13 cellular contexts compared by ENCODE assay signal in the genomic region with DNA sequence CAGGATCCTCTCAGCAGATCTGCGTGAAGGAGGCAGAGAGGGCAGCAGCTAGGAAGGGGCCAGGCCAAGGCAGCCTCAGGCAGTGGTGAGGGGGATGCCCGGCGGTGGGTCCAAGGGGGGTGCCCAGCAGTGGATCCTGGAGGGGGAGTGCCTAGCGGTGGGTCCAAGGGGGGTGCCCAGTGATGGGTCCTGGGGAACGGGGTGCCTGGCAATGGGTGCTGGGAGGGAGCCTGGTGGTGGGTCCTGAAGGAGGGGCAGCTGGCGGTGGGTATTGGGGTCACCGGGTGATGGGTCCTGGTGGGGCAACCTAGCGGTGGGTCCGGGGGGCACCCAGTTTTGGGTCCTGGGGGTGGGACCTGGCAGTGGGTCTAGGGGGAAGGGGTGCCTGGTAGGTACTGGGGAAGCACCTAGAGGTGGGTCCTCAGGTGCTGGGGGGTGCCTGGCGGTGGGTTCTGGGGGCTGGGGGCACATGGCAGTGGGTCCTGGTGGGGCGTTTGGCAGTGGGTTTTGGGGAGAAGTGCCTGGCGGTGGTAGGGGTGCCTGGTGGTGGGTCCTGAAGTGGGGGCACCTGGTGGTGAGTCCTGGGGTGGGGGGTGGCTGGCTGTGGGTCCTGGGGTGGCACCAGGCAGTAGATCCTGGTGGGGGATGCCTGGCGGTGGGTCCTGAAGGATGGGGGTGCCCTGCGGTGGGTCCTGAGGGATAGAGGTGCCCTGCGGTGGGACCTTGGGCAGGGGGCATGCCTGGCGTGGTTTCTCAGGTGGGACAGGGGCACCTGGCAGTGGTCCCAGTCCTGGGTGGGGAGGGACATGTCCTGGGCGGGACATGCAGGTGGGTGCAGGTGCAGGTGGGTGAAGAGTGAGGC. TPM values are rescaled to one million over a fixed set of nuclear protein-coding genes. Genes with fewer than 3 reads are reported as not detected.
"Had no signal": no experiment of that assay in that cellular context is flagged by ENCODE, and none has a peak within 500 bp of the region (broad histone marks: within the 10 kb centered on the region; RNA-seq: fewer than 3 reads in every experiment).

No MANE protein-coding gene starts in this region.

- H3K27me3 Mint-ChIP-seq: activated naive CD8-positive, alpha-beta T cell; activated T-helper 17 cell treated with anti-CD3 and anti-CD28 coated beads, Interleukin-2, amount 50 U/mL, for 72 hours had no signal

- H3K9me3 Mint-ChIP-seq: activated T-helper 17 cell treated with anti-CD3 and anti-CD28 coated beads, Interleukin-2, amount 50 U/mL, for 72 hours; WTC11 had no signal

- DNase-seq: activated CD4-positive, alpha-beta T cell treated with anti-CD3 and anti-CD28 coated beads for 48 hours; activated CD8-positive, alpha-beta memory T cell treated with anti-CD3 and anti-CD28 coated beads for 24 hours; amygdala; SK-N-SH; stimulated activated CD4-positive, alpha-beta T cell treated with anti-CD3 and anti-CD28 coated beads, Interleukin-4, amount 100 ng/mL, for 24 hours; T-helper 17 cell had no signal

- H3K4me2 ChIP-seq: SK-N-SH had no signal

- H3K9me2 ChIP-seq: SK-N-SH had no signal

- H3K27me3 ChIP-seq: right lobe of liver, tibial artery had no signal

- H3K4me3 Mint-ChIP-seq: activated T-helper 17 cell treated with anti-CD3 and anti-CD28 coated beads, Interleukin-2, amount 50 U/mL, for 72 hours; T-helper 17 cell; WTC11 had no signal

- H3K27ac Mint-ChIP-seq: activated naive CD8-positive, alpha-beta T cell; activated T-helper 17 cell treated with anti-CD3 and anti-CD28 coated beads, Interleukin-2, amount 50 U/mL, for 72 hours; T-helper 17 cell; WTC11 had no signal

- ATAC-seq: activated T-helper 17 cell treated with anti-CD3 and anti-CD28 coated beads, Interleukin-2, amount 50 U/mL, for 72 hours; right lobe of liver; T-helper 17 cell; WTC11 had no signal

- H3K36me3 Mint-ChIP-seq: activated naive CD8-positive, alpha-beta T cell; WTC11 had no signal

- H3K27ac ChIP-seq: dorsolateral prefrontal cortex, right lobe of liver, tibial artery had no signal

- H3K36me3 ChIP-seq: right lobe of liver had no signal

- H3K9me3 ChIP-seq: right lobe of liver, SK-N-SH, tibial artery had no signal

- H3K4me3 ChIP-seq: dorsolateral prefrontal cortex, right lobe of liver, tibial artery had no signal

RNA-seq across cellular contexts. Expression of a gene that starts 1.9 kb away (rescaled TPM):
- total RNA-seq: activated T-helper 17 cell treated with anti-CD3 and anti-CD28 coated beads, Interleukin-2, amount 50 U/mL, for 72 hours; glomerular endothelial cell; right lobe of liver; T-helper 17 cell; WTC11 had no signal
